ENCODE assay signal across 13 cellular contexts in the genomic region with DNA sequence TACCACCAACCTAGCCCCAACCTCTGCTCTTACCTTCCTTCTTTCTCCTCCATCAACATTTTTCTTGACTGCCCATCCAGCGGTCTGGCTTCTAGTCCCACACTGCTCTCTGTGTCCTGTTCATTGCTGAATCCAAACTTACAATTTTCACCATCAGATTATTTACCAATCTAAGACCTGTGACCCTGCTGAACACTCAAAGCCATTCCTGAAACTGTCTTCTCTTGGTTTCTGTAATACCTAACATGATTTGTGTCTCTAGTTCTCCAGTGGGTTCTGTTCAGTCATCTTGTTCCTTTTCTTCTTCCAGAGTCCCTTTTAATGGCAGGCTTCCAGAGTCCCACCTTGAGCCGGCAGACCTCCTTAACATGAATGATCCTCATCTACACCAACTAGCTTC. TPM values are rescaled to one million over a fixed set of nuclear protein-coding genes. Genes with fewer than 3 reads are reported as not detected.
DNase-seq lines count a peak whose midpoint lies in the region; ATAC-seq and TF ChIP-seq lines count a peak whose summit lies in the region.
"Had no signal": no experiment of that assay in that cellular context is flagged by ENCODE, and none has a peak within 500 bp of the region (broad histone marks: within the 10 kb centered on the region; RNA-seq: fewer than 3 reads in every experiment).

No MANE protein-coding gene starts in this region.

- no peak overlapping the region for H3K27ac ChIP-seq in breast epithelium
- H3K27ac ChIP-seq: cardiac muscle cell, tibial nerve had no signal

- ATAC-seq in HG03095 (IDR thresholded peaks at IDR 0.05; ENCODE audit: unreplicated experiment): peak; percentile 42
- no peak for ATAC-seq in central memory CD8-positive, alpha-beta T cell (replicated peaks; ENCODE audit: extremely low read depth, poor library complexity, severe bottlenecking)

- no peaks in the 10 kb centered on the region for H3K36me3 Mint-ChIP-seq in MCF 10A (ENCODE audit: insufficient read depth, unreplicated experiment)
- peaks cover 6% of the 10 kb centered on the region for H3K36me3 Mint-ChIP-seq in central memory CD8-positive, alpha-beta T cell (ENCODE audit: insufficient read depth)

- H3K27me3 Mint-ChIP-seq in MCF 10A (ENCODE audit: insufficient read depth, unreplicated experiment): no peaks in the 10 kb centered on the region
- no peaks in the 10 kb centered on the region for H3K27me3 Mint-ChIP-seq in central memory CD8-positive, alpha-beta T cell

- no peaks in the 10 kb centered on the region for H3K4me1 ChIP-seq in breast epithelium
- H3K4me1 ChIP-seq: tibial nerve had no signal

- intact Hi-C loops in MCF 10A (cut with micrococcal nuclease) (no loop called here), breast epithelium (cut with DNase I; ENCODE audit: low total_unique reads) (no loop called here)

- no peaks in the 10 kb centered on the region for H3K9me3 Mint-ChIP-seq in MCF 10A (ENCODE audit: unreplicated experiment)
- peaks cover 9% of the 10 kb centered on the region for H3K9me3 Mint-ChIP-seq in central memory CD8-positive, alpha-beta T cell

- H3K36me3 ChIP-seq in breast epithelium (no peaks in the 10 kb centered on the region), MG63 (peaks cover 25% of the 10 kb centered on the region)
- H3K36me3 ChIP-seq: cardiac muscle cell, tibial nerve had no signal

- H3K4me3 ChIP-seq in breast epithelium (no peak overlapping the region), MG63 (no peak overlapping the region)
- H3K4me3 ChIP-seq: cardiac muscle cell, tibial nerve had no signal

- peak overlapping the region; percentile 59 for H3K4me3 Mint-ChIP-seq in MCF 10A (ENCODE audit: unreplicated experiment)
- no peak overlapping the region for H3K4me3 Mint-ChIP-seq in central memory CD8-positive, alpha-beta T cell
- H3K4me3 Mint-ChIP-seq: mesothelial cell of epicardium had no signal

- TF ChIP-seq POLR2A in breast epithelium (IDR thresholded peaks at IDR 0.05): no peak

- CTCF ChIA-PET in MCF 10A (lab: Yijun Ruan, JAX): interaction anchor here (0.5 to 2.1 kb wide), 7 partner anchors 28 to 371 kb away, joined by 3 to 9 read pairs (median 4); no protein-coding TSS in a partner anchor

- POLR2A ChIA-PET in MCF 10A (lab: Yijun Ruan, JAX): interaction anchor here (0.7 to 4.4 kb wide), 12 partner anchors 10 to 81 kb away, joined by 3 to 38 read pairs (median 6); no protein-coding TSS in a partner anchor

- no TSS peak for BruUV-seq in MCF 10A (replicated peaks; lab: Mats Ljungman, UMichigan)

- TF ChIP-seq CTCF in MCF 10A (IDR thresholded peaks at IDR 0.05; ENCODE audit: unreplicated experiment) (no peak), breast epithelium (IDR thresholded peaks at IDR 0.05) (no peak)

- no peaks in the 10 kb centered on the region for H3K27me3 ChIP-seq in breast epithelium
- H3K27me3 ChIP-seq in MG63: no peaks in the 10 kb centered on the region
- H3K27me3 ChIP-seq: cardiac muscle cell, tibial nerve had no signal

- H3K9me3 ChIP-seq in breast epithelium (peaks cover 0 to 6% of the 10 kb centered on the region in 2 donors), MG63 (peaks cover 20% of the 10 kb centered on the region)

- peak overlapping the region; percentile 97 for H3K27ac Mint-ChIP-seq in MCF 10A (ENCODE audit: low read depth, unreplicated experiment)
- peak overlapping the region; percentile 2 for H3K27ac Mint-ChIP-seq in central memory CD8-positive, alpha-beta T cell (ENCODE audit: low read depth)
- H3K27ac Mint-ChIP-seq: mesothelial cell of epicardium had no signal

- peaks cover 32% of the 10 kb centered on the region for H3K4me1 Mint-ChIP-seq in MCF 10A (ENCODE audit: insufficient read depth, unreplicated experiment)
- peaks cover 44% of the 10 kb centered on the region for H3K4me1 Mint-ChIP-seq in central memory CD8-positive, alpha-beta T cell
- H3K4me1 Mint-ChIP-seq: mesothelial cell of epicardium had no signal

- DNase-seq in MCF 10A (ENCODE audit: unreplicated experiment): no peak
- DNase-seq in breast epithelium (ENCODE audit: low spot score in 2 of 2): no peak
- DNase-seq in central memory CD8-positive, alpha-beta T cell (ENCODE audit: low spot score in 2 of 2): no peak
- DNase-seq in NOMO-1 treated with dmso at 0.1 percent for 144 hours (lab: John Stamatoyannopoulos, UW; ENCODE audit: unreplicated experiment): no peak
- no peak for DNase-seq in C1 segment of cervical spinal cord (lab: John Stamatoyannopoulos, UW)
- no peak for DNase-seq in MG63
- no peak for DNase-seq in COLO668 (lab: John Stamatoyannopoulos, UW; ENCODE audit: unreplicated experiment)
- DNase-seq: DMS79, erythroblast had no signal

RNA-seq across cellular contexts. Expression of a gene that starts 24.1 kb away (rescaled TPM):
- total RNA-seq in MCF 10A (2022) (128 and 145 TPM in 2 replicates), breast epithelium (10 to 100 TPM; 37.4 to 58.1 (median 46.4) TPM)
- total RNA-seq in MG63 (2014; rRNA removed; shearing (Covaris generic); ENCODE audit: low replicate concordance): 169 and 218 TPM in 2 replicates
